Comparison of ENCODE assay signal across 33 cellular contexts in the genomic region with DNA sequence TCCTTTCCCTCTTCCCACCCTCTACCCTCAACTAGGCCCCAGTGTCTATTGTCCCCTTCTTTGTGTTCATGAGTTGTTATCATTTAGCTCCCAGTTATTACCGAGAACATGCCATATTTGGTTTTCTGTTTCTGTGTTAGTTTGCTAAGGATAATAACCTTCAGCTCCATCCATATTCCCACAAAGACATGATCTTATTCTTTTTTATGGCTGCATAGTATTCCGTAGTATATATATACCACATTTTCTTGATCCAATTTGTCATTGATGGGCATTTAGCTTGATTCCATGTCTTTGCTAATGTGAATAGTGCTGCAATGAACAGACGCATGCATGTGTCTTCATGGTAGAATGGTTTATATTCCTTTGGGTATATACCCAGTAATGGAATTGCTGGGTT.
"Had no signal": no experiment of that assay in that cellular context is flagged by ENCODE, and none has a peak within 500 bp of the region (broad histone marks: within the 10 kb centered on the region; RNA-seq: fewer than 3 reads in every experiment).

No MANE protein-coding gene starts in this region.

- H3K36me3 ChIP-seq: adrenal gland, ascending aorta, brain microvascular endothelial cell, breast epithelium, cardiac muscle cell had no signal

- H3K4me1 ChIP-seq: adrenal gland, ascending aorta, body of pancreas, breast epithelium had no signal

- H3K27me3 ChIP-seq: adrenal gland, ascending aorta, body of pancreas, brain microvascular endothelial cell, breast epithelium, cardiac muscle cell had no signal

- H3K9me3 ChIP-seq: adrenal gland, ascending aorta, body of pancreas, breast epithelium had no signal

- H3K27ac ChIP-seq: adrenal gland, ascending aorta, body of pancreas, brain microvascular endothelial cell, breast epithelium, cardiac muscle cell had no signal

- FAIRE-seq: astrocyte, bronchial epithelial cell, colon had no signal

- ATAC-seq: activated naive CD4-positive, alpha-beta T cell treated with anti-CD3 and anti-CD28 coated beads, Interleukin-2, amount 50 U/mL, for 72 hours; activated naive CD8-positive, alpha-beta T cell treated with anti-CD3 and anti-CD28 coated beads, Interleukin-2, amount 50 U/mL, for 24 hours; activated T-cell treated with anti-CD3 and anti-CD28 coated beads, Interleukin-2, amount 50 U/mL, for 4 hours; activated T-cell treated with anti-CD3 and anti-CD28 coated beads, Interleukin-2, amount 50 U/mL, for 72 hours; activated T-helper 17 cell treated with anti-CD3 and anti-CD28 coated beads, Interleukin-2, amount 50 U/mL, for 72 hours; body of pancreas had no signal

- H3K4me3 ChIP-seq: adrenal gland, ascending aorta, body of pancreas, breast epithelium, cardiac muscle cell had no signal

- DNase-seq: activated effector memory CD4-positive, alpha-beta T cell treated with anti-CD3 and anti-CD28 coated beads, Interleukin-2, amount 50 U/mL, for 16 hours; activated effector memory CD4-positive, alpha-beta T cell treated with Interleukin-2 at 50 U/mL for 16 hours; activated gamma-delta T cell; activated gamma-delta T cell treated with Interleukin-2 at 50 U/mL for 16 hours; activated naive CD4-positive, alpha-beta T cell; activated naive CD4-positive, alpha-beta T cell treated with anti-CD3 and anti-CD28 coated beads for 36 hours; activated naive CD4-positive, alpha-beta T cell treated with anti-CD3 and anti-CD28 coated beads, Interleukin-2, amount 10 ng/mL, durations not matched to agents 7 days and 5 days; activated naive CD4-positive, alpha-beta T cell treated with anti-CD3 and anti-CD28 coated beads, Interleukin-2, amount 50 U/mL, for 16 hours; activated naive CD4-positive, alpha-beta T cell treated with Interleukin-2 at 50 U/mL for 16 hours; activated naive CD8-positive, alpha-beta T cell treated with anti-CD3 and anti-CD28 coated beads for 36 hours; activated naive CD8-positive, alpha-beta T cell treated with anti-CD3 and anti-CD28 coated beads, Interleukin-2, amount 10 ng/mL, durations not matched to agents 7 days and 5 days; activated naive CD8-positive, alpha-beta T cell treated with anti-CD3 and anti-CD28 coated beads, Interleukin-2, amount 50 U/mL, for 24 hours; activated T-cell treated with anti-CD3 and anti-CD28 coated beads, Interleukin-2, amount 50 U/mL, for 4 hours; activated T-cell treated with anti-CD3 and anti-CD28 coated beads, Interleukin-2, amount 50 U/mL, for 48 hours; activated T-cell treated with anti-CD3 and anti-CD28 coated beads, Interleukin-2, amount 50 U/mL, for 72 hours; adrenal gland; amniotic stem cell; amygdala; anterior cingulate cortex; aorta; body of pancreas; brain microvascular endothelial cell; caudate nucleus; central memory CD4-positive, alpha-beta T cell; cerebellar nuclear complex had no signal
